Comparison of ENCODE assay signal across 1 cellular context in the genomic region with DNA sequence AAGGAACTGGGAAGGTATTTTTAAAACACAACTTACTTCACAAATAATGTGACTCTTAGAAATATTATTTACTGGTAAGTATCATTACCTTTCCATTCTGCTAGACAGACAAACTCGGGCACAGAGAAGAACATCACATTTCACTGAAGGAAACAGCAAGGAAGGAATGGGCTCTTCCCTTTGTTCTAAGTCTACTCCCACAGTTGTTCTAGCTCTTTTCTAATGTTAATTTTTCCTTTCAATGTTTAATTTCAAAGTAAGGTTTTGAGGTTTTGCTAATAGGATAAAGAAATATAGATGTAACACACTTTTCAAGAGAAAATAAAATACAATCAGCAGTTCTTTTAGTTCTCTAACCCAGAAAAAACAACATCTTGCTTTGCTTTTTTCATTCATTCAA.
TF ChIP-seq lines count a peak whose summit lies in the region.

No MANE protein-coding gene starts in this region.

TF ChIP-seq in GM23338, 12 proteins besides CTCF, POLR2A, EP300 and RAD21 (continued from another document):
- TF ChIP-seq, protein P1, sequence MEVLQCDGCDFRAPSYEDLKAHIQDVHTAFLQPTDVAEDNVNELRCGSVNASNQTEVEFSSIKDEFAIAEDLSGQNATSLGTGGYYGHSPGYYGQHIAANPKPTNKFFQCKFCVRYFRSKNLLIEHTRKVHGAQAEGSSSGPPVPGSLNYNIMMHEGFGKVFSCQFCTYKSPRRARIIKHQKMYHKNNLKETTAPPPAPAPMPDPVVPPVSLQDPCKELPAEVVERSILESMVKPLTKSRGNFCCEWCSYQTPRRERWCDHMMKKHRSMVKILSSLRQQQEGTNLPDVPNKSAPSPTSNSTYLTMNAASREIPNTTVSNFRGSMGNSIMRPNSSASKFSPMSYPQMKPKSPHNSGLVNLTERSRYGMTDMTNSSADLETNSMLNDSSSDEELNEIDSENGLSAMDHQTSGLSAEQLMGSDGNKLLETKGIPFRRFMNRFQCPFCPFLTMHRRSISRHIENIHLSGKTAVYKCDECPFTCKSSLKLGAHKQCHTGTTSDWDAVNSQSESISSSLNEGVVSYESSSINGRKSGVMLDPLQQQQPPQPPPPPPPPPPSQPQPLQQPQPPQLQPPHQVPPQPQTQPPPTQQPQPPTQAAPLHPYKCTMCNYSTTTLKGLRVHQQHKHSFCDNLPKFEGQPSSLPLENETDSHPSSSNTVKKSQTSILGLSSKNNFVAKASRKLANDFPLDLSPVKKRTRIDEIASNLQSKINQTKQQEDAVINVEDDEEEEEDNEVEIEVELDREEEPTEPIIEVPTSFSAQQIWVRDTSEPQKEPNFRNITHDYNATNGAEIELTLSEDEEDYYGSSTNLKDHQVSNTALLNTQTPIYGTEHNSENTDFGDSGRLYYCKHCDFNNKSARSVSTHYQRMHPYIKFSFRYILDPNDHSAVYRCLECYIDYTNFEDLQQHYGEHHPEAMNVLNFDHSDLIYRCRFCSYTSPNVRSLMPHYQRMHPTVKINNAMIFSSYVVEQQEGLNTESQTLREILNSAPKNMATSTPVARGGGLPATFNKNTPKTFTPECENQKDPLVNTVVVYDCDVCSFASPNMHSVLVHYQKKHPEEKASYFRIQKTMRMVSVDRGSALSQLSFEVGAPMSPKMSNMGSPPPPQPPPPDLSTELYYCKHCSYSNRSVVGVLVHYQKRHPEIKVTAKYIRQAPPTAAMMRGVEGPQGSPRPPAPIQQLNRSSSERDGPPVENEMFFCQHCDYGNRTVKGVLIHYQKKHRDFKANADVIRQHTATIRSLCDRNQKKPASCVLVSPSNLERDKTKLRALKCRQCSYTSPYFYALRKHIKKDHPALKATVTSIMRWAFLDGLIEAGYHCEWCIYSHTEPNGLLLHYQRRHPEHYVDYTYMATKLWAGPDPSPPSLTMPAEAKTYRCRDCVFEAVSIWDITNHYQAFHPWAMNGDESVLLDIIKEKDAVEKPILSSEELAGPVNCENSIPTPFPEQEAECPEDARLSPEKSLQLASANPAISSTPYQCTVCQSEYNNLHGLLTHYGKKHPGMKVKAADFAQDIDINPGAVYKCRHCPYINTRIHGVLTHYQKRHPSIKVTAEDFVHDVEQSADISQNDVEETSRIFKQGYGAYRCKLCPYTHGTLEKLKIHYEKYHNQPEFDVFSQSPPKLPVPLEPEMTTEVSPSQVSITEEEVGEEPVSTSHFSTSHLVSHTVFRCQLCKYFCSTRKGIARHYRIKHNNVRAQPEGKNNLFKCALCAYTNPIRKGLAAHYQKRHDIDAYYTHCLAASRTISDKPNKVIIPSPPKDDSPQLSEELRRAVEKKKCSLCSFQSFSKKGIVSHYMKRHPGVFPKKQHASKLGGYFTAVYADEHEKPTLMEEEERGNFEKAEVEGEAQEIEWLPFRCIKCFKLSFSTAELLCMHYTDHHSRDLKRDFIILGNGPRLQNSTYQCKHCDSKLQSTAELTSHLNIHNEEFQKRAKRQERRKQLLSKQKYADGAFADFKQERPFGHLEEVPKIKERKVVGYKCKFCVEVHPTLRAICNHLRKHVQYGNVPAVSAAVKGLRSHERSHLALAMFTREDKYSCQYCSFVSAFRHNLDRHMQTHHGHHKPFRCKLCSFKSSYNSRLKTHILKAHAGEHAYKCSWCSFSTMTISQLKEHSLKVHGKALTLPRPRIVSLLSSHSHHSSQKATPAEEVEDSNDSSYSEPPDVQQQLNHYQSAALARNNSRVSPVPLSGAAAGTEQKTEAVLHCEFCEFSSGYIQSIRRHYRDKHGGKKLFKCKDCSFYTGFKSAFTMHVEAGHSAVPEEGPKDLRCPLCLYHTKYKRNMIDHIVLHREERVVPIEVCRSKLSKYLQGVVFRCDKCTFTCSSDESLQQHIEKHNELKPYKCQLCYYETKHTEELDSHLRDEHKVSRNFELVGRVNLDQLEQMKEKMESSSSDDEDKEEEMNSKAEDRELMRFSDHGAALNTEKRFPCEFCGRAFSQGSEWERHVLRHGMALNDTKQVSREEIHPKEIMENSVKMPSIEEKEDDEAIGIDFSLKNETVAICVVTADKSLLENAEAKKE (CRISPR knock-in tag; IDR thresholded peaks at IDR 0.05), result no peak
- no peak for TF ChIP-seq POLR2AphosphoS5 (IDR thresholded peaks at IDR 0.05; ENCODE audit: low read depth)
- TF ChIP-seq ZNF114 (CRISPR knock-in tag; IDR thresholded peaks at IDR 0.05), result no peak
- no peak for TF ChIP-seq CREB1 (CRISPR knock-in tag; IDR thresholded peaks at IDR 0.05; ENCODE audit: low read depth)
- TF ChIP-seq, protein P2, sequence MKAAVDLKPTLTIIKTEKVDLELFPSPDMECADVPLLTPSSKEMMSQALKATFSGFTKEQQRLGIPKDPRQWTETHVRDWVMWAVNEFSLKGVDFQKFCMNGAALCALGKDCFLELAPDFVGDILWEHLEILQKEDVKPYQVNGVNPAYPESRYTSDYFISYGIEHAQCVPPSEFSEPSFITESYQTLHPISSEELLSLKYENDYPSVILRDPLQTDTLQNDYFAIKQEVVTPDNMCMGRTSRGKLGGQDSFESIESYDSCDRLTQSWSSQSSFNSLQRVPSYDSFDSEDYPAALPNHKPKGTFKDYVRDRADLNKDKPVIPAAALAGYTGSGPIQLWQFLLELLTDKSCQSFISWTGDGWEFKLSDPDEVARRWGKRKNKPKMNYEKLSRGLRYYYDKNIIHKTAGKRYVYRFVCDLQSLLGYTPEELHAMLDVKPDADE (IDR thresholded peaks at IDR 0.05), result no peak
